8 cellular contexts compared by ENCODE assay signal in the genomic region with DNA sequence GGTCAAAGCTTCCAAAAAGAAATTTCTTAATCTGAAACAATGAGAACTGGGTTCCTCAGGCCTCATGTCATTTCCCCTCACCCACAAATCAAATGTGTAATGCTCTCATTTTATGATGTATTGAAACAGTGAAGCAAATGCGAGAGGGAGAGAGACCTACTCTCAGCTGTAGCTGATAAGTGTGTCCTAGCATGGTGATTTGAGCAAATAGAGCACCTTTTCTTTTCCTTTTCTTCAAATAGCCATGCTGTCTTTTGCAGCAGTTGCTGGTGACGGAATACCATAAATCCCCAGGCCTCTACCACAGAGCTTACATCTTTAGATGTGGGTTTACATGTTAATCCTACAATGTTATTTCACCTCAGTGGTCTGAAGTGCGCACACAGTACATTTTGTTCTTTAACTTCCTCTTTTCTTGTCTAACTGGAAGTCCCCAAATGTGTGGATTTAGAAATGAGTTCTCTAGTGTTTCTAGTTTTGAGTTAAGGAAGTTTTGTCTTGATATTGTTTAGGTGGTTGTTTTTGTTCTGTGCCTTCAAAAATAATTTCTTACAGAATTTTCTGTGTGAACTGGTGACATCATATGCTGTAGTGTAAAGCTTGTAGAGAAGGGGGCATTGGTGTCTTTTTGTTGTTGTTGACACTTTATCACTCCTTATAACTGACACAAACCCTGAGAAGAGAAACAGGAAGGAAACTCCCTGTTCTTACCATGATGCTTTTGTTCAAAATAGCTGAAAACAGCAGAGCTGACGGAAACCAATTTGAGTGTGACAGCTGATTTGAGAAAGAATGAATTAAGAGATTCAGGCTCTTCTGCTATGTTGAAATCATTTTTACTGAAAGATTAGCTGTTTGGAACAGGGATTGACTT. TPM values are rescaled to one million over a fixed set of nuclear protein-coding genes. Genes with fewer than 3 reads are reported as not detected.
A peak's percentile ranks its signal among the peaks of the same experiment; 100 is the strongest.
DNase-seq lines count a peak whose midpoint lies in the region; ATAC-seq, FAIRE-seq and TF ChIP-seq lines count a peak whose summit lies in the region.

No MANE protein-coding gene starts in this region.

- ATAC-seq in HG02642 (IDR thresholded peaks at IDR 0.05; ENCODE audit: poor library complexity, unreplicated experiment) (peak; percentile 60), mucosa of descending colon (peak; percentile 63), aorta (ENCODE audit: low FRiP score) (peak; percentile 56)

- CTCF ChIA-PET in OCI-LY7 (lab: Charles Lee; ENCODE audit: unreplicated experiment) = interaction anchor here (0.6 to 1.7 kb wide), 3 partner anchors 8 to 587 kb away, joined by 4 to 13 read pairs (median 4); a partner anchor contains a TSS

- FAIRE-seq in GM18507 (lab: Jason Lieb, UNC) = peak; percentile 96

- peak overlapping the region; percentile 97 for H3K27ac ChIP-seq in OCI-LY7 (ENCODE audit: low read depth, low read length, poor library complexity, severe bottlenecking)
- peak overlapping the region; percentile 67 for H3K27ac ChIP-seq in angular gyrus (ENCODE audit: low read depth, low read length)
- no peak overlapping the region for H3K27ac ChIP-seq in aorta (ENCODE audit: low read depth in 1 of 2, low read length in 2 of 2)
- no peak overlapping the region for H3K27ac ChIP-seq in brain microvascular endothelial cell

- H3K4me1 ChIP-seq in OCI-LY7 (ENCODE audit: insufficient read depth, low read length, poor library complexity, severe bottlenecking) = peaks cover 92% of the 10 kb centered on the region
- peaks cover 43% of the 10 kb centered on the region for H3K4me1 ChIP-seq in mucosa of descending colon (ENCODE audit: low read depth)
- peaks cover 0 to 6% of the 10 kb centered on the region in 2 donors for H3K4me1 ChIP-seq in aorta (ENCODE audit: control insufficient read depth in 1 of 2, insufficient read depth in 2 of 2, low read length in 2 of 2)

- WGBS in aorta, 2 donors = 85 to 93% methylated on average over 4 of the region's 4 CpGs

- no peak overlapping the region for H2AFZ ChIP-seq in OCI-LY7 (ENCODE audit: low read length)

- no peaks in the 10 kb centered on the region for H3K9me2 ChIP-seq in OCI-LY7 (ENCODE audit: insufficient read depth, low read length)

- BruUV-seq in OCI-LY7 (replicated peaks; lab: Mats Ljungman, UMichigan) = no TSS peak

- DNase-seq in GM18507 (ENCODE audit: extremely low spot score, insufficient read length, low read depth) (no peak), OCI-LY7 (ENCODE audit: low spot score) (peak; percentile 91), mucosa of descending colon (no peak), aorta (no peak), HuH-7 (ENCODE audit: low spot score) (no peak), brain microvascular endothelial cell (no peak)

- POLR2A ChIA-PET in OCI-LY7 (lab: Charles Lee) = interaction anchor here (0.5 to 8.5 kb wide), 16 partner anchors 8 to 1404 kb away, joined by 3 to 89 read pairs (median 4); a partner anchor contains a TSS

- in situ Hi-C loops in brain microvascular endothelial cell (cut with HindIII; ENCODE audit: low pct_ligation_motif_present, low sequenced_read_pairs) = no loop called here

- intact Hi-C loops in OCI-LY7 (cut with micrococcal nuclease; ENCODE audit: unreplicated experiment) (loop anchor here (10.0 kb wide), 1 partner anchor 309 kb away; a partner anchor contains a TSS), mucosa of descending colon (cut with DNase I, micrococcal nuclease) (no loop called here), aorta (cut with DNase I) (no loop called here)

- TF ChIP-seq CTCF in OCI-LY7 (conservative IDR thresholded peaks at IDR 0.05; ENCODE audit: low read length) (no peak), mucosa of descending colon (IDR thresholded peaks at IDR 0.05) (no peak), brain microvascular endothelial cell (IDR thresholded peaks at IDR 0.05; ENCODE audit: low read depth, low read length, missing control alignments) (no peak)

- H3K27me3 ChIP-seq in aorta (ENCODE audit: control insufficient read depth in 1 of 2, insufficient read depth in 2 of 2, low read length in 1 of 2) (no peaks in the 10 kb centered on the region), brain microvascular endothelial cell (replicated peaks) (no peaks in the 10 kb centered on the region)

- H3K36me3 ChIP-seq in OCI-LY7 (ENCODE audit: insufficient read depth, low read length) (peaks cover 28% of the 10 kb centered on the region; the same call in 1 of the 2 replicates), mucosa of descending colon (ENCODE audit: low read depth) (no peaks in the 10 kb centered on the region), aorta (ENCODE audit: control insufficient read depth in 1 of 2, insufficient read depth in 2 of 2, low read length in 1 of 2) (peaks cover 0 to 2% of the 10 kb centered on the region in 2 donors), brain microvascular endothelial cell (replicated peaks) (no peaks in the 10 kb centered on the region)

- no peaks in the 10 kb centered on the region for H4K20me1 ChIP-seq in OCI-LY7 (ENCODE audit: insufficient read depth, low read length)

- H3K4me3 ChIP-seq in OCI-LY7 (ENCODE audit: low read depth, low read length, poor library complexity, severe bottlenecking) = peak overlapping the region; percentile 66
- H3K4me3 ChIP-seq in mucosa of descending colon = no peak overlapping the region
- H3K4me3 ChIP-seq in aorta (ENCODE audit: low read length in 2 of 2) = no peak overlapping the region
- H3K4me3 ChIP-seq in brain microvascular endothelial cell (ENCODE audit: low read depth, low read length) = no peak overlapping the region

- H3K9me3 ChIP-seq in OCI-LY7 (ENCODE audit: low read length) (no peaks in the 10 kb centered on the region), mucosa of descending colon (no peaks in the 10 kb centered on the region), aorta (ENCODE audit: control insufficient read depth, low read length) (no peaks in the 10 kb centered on the region)

- peaks cover 84% of the 10 kb centered on the region for H3K79me2 ChIP-seq in OCI-LY7 (ENCODE audit: insufficient read depth, low read depth, low read length)

- peak overlapping the region; percentile 84 for H3K4me2 ChIP-seq in OCI-LY7 (ENCODE audit: low read length)

RNA-seq across cellular contexts. Expression of a gene that starts 12.1 kb away (rescaled TPM):
- 50.3 and 60.5 TPM in 2 replicates for total RNA-seq in OCI-LY7 (2014; rRNA removed; shearing (Covaris generic))
- total RNA-seq in OCI-LY7 (2022) (105 and 118 TPM in 2 replicates), mucosa of descending colon (10 to 100 TPM; 22.0 to 35.6 (median 24.7) TPM), aorta (10 to 100 TPM; 36.9 to 42.2 TPM)
- 10 to 100 TPM; 10.4 to 33.3 TPM for polyA plus RNA-seq in aorta

Comparison
In these comparisons a context has a peak if more than half of its experiments do, and no peak if none do; other contexts are left out.
1. H3K27ac ChIP-seq: peak in OCI-LY7 (single experiment) and angular gyrus (single experiment); none in aorta (0 of 2) and brain microvascular endothelial cell (single experiment).
2. Peak in every context shown above with its lines, with median percentiles within 50 percentile points of each other: ATAC-seq.